4 cellular contexts compared by ENCODE assay signal in genomic region chr17:19174422-19174821, GRCh38. TPM values are rescaled to one million over a fixed set of nuclear protein-coding genes. Genes with fewer than 3 reads are reported as not detected.
"Had no signal": no experiment of that assay in that cellular context is flagged by ENCODE, and none has a peak within 500 bp of the region (broad histone marks: within the 10 kb centered on the region; RNA-seq: fewer than 3 reads in every experiment).

No MANE protein-coding gene starts in this region.

RNA-seq across cellular contexts. Expression of gene GRAPL, which starts 47.0 kb away (rescaled TPM):
- total RNA-seq: epithelial cell of proximal tubule, osteoblast, progenitor cell of endocrine pancreas had no signal
- polyA plus RNA-seq: keratinocyte had no signal
